In genomic region chr19:48870048-48870447, GRCh38 we compare ENCODE assay signal across 25 cellular contexts. TPM values are rescaled to one million over a fixed set of nuclear protein-coding genes. Genes with fewer than 3 reads are reported as not detected.
"Had no signal": no experiment of that assay in that cellular context is flagged by ENCODE, and none has a peak within 500 bp of the region (broad histone marks: within the 10 kb centered on the region; RNA-seq: fewer than 3 reads in every experiment).

No MANE protein-coding gene starts in this region.

- ATAC-seq: activated T-helper 17 cell treated with anti-CD3 and anti-CD28 coated beads, Interleukin-2, amount 50 U/mL, for 72 hours had no signal

- H3K4me3 Mint-ChIP-seq: activated B cell treated with CpG ODN at 0.5 μM for 24 hours; activated CD4-positive, alpha-beta memory T cell treated with anti-CD3 and anti-CD28 coated beads, Interleukin-2, amount 10 ng/mL, durations not matched to agents 7 days and 5 days; activated naive CD4-positive, alpha-beta T cell treated with anti-CD3 and anti-CD28 coated beads for 36 hours; activated naive CD8-positive, alpha-beta T cell; activated T-helper 17 cell treated with anti-CD3 and anti-CD28 coated beads, Interleukin-2, amount 50 U/mL, for 72 hours; T-helper 1 cell treated with Interleukin-12 subunit alpha and Interleukin-12 subunit beta and Interleukin-4 antibody, amounts not matched to agents 30 μg/mL and 1 μg/mL, for 36 hours had no signal

- H3K27me3 ChIP-seq: brain microvascular endothelial cell, cardiac muscle cell, MG63, Peyer's patch, SJSA1 had no signal

- H3K4me3 ChIP-seq: cardiac muscle cell, MG63, Peyer's patch, SJSA1 had no signal

- H3K9me3 Mint-ChIP-seq: activated B cell treated with CpG ODN at 0.5 μM for 24 hours; activated CD4-positive, alpha-beta memory T cell treated with anti-CD3 and anti-CD28 coated beads, Interleukin-2, amount 10 ng/mL, durations not matched to agents 7 days and 5 days; activated naive CD4-positive, alpha-beta T cell treated with anti-CD3 and anti-CD28 coated beads for 36 hours; activated T-helper 17 cell treated with anti-CD3 and anti-CD28 coated beads, Interleukin-2, amount 50 U/mL, for 72 hours; T-helper 1 cell treated with Interleukin-12 subunit alpha and Interleukin-12 subunit beta and Interleukin-4 antibody, amounts not matched to agents 30 μg/mL and 1 μg/mL, for 36 hours had no signal

- H3K27ac Mint-ChIP-seq: activated B cell treated with CpG ODN at 0.5 μM for 24 hours; activated CD4-positive, alpha-beta memory T cell treated with anti-CD3 and anti-CD28 coated beads, Interleukin-2, amount 10 ng/mL, durations not matched to agents 7 days and 5 days; activated naive CD4-positive, alpha-beta T cell treated with anti-CD3 and anti-CD28 coated beads for 36 hours; activated naive CD8-positive, alpha-beta T cell; activated T-helper 17 cell treated with anti-CD3 and anti-CD28 coated beads, Interleukin-2, amount 50 U/mL, for 72 hours; T-helper 1 cell treated with Interleukin-12 subunit alpha and Interleukin-12 subunit beta and Interleukin-4 antibody, amounts not matched to agents 30 μg/mL and 1 μg/mL, for 36 hours had no signal

- H3K9me3 ChIP-seq: MG63, Peyer's patch had no signal

- H3K27me3 Mint-ChIP-seq: activated B cell treated with CpG ODN at 0.5 μM for 24 hours; activated naive CD8-positive, alpha-beta T cell had no signal

- FAIRE-seq: colon had no signal

- H3K27ac ChIP-seq: brain microvascular endothelial cell, Peyer's patch, SJSA1 had no signal

- DNase-seq: activated B cell treated with CpG ODN at 0.5 μM for 24 hours; activated CD4-positive, alpha-beta memory T cell treated with anti-CD3 and anti-CD28 coated beads, Interleukin-2, amount 10 ng/mL, durations not matched to agents 7 days and 5 days; activated CD4-positive, alpha-beta T cell treated with anti-CD3 and anti-CD28 coated beads for 1 hour; activated CD4-positive, alpha-beta T cell treated with anti-CD3 and anti-CD28 coated beads, Interleukin-2, amount 50 U/mL, for 1 hour; activated gamma-delta T cell; activated naive CD4-positive, alpha-beta T cell treated with anti-CD3 and anti-CD28 coated beads for 36 hours; activated T-cell treated with anti-CD3 and anti-CD28 coated beads for 4 hours; activated T-cell treated with anti-CD3 and anti-CD28 coated beads, Interleukin-2, amount 50 U/mL, for 48 hours; brain microvascular endothelial cell; MG63; NCI-H1105; NCI-H1436; NCI-H1694 treated with DMSO at 0.1 percent for 48 hours; NCI-H2029 treated with DMSO at 0.1 percent for 48 hours; NCI-H446; NCI-H524; Peyer's patch; SHP77 had no signal

RNA-seq across cellular contexts. Expression of gene TULP2, which starts 28.5 kb away (rescaled TPM):
- total RNA-seq: activated B cell treated with CpG ODN at 0.5 μM for 24 hours; activated CD8-positive, alpha-beta memory T cell treated with anti-CD3 and anti-CD28 coated beads for 36 hours; activated T-helper 17 cell treated with anti-CD3 and anti-CD28 coated beads, Interleukin-2, amount 50 U/mL, for 72 hours; Peyer's patch; SJSA1 had no signal

RNA-seq across cellular contexts. Expression of gene HSD17B14, which starts 33.8 kb away (rescaled TPM):
- total RNA-seq: SJSA1 had no signal
